In genomic region chr19:4012092-4012974, GRCh38 we compare ENCODE assay signal across 15 cellular contexts.
DNase-seq lines count a peak whose midpoint lies in the region; ATAC-seq, FAIRE-seq and TF ChIP-seq lines count a peak whose summit lies in the region.
"Had no signal": no experiment of that assay in that cellular context is flagged by ENCODE, and none has a peak within 500 bp of the region (broad histone marks: within the 10 kb centered on the region; RNA-seq: fewer than 3 reads in every experiment).

No MANE protein-coding gene starts in this region.

- H3K36me3 ChIP-seq in muscle layer of colon (ENCODE audit: insufficient read depth, low read length): peaks cover 17% of the 10 kb centered on the region

- no peak overlapping the region for H3K9ac ChIP-seq in muscle layer of colon (ENCODE audit: low read length)

- no peaks in the 10 kb centered on the region for H3K27me3 ChIP-seq in muscle layer of colon (ENCODE audit: control insufficient read depth in 1 of 2, insufficient read depth in 2 of 2, low read length in 2 of 2)
- H3K27me3 ChIP-seq: esophagus squamous epithelium, Peyer's patch had no signal

- no peak for TF ChIP-seq CTCF in D721Med (IDR thresholded peaks at IDR 0.05; ENCODE audit: insufficient read depth, missing control alignments)

- ATAC-seq in HG03469 (IDR thresholded peaks at IDR 0.05; ENCODE audit: unreplicated experiment) (no peak), HG02981 (IDR thresholded peaks at IDR 0.05; ENCODE audit: unreplicated experiment) (no peak)
- ATAC-seq: stimulated activated naive CD8-positive, alpha-beta T cell treated with anti-CD3 and anti-CD28 coated beads, Interleukin-15, amount 100 ng/mL, for 72 hours had no signal

- FAIRE-seq in D721Med (lab: Jason Lieb, UNC): no peak

- peak overlapping the region; percentile 94 for H3K27ac ChIP-seq in cingulate gyrus (ENCODE audit: low read depth, low read length)
- peak overlapping the region; percentile 64 for H3K27ac ChIP-seq in muscle layer of colon (ENCODE audit: low read depth, low read length)
- H3K27ac ChIP-seq: esophagus squamous epithelium had no signal

- H3K4me3 ChIP-seq in muscle layer of colon (ENCODE audit: low read depth in 1 of 2, low read length in 2 of 2): no peak overlapping the region
- H3K4me3 ChIP-seq: esophagus squamous epithelium, Peyer's patch had no signal

- DNase-seq in D721Med (ENCODE audit: insufficient read length, low spot score) (peak; percentile 25), NCI-H2107 (lab: John Stamatoyannopoulos, UW) (peak; percentile 71), Kasumi-1 (lab: John Stamatoyannopoulos, UW) (no peak), GOT3 (lab: John Stamatoyannopoulos, UW) (no peak)
- DNase-seq: activated CD4-positive, alpha-beta T cell treated with anti-CD3 and anti-CD28 coated beads, Interleukin-2, amount 50 U/mL, for 48 hours; activated effector memory CD4-positive, alpha-beta T cell treated with anti-CD3 and anti-CD28 coated beads, Interleukin-2, amount 50 U/mL, for 16 hours; EL; esophagus squamous epithelium; IMR-90; stimulated activated naive CD8-positive, alpha-beta T cell treated with anti-CD3 and anti-CD28 coated beads, Interleukin-15, amount 100 ng/mL, for 72 hours had no signal

- peaks cover 84% of the 10 kb centered on the region for H3K4me1 ChIP-seq in muscle layer of colon (ENCODE audit: insufficient read depth, low read length)

- H3K9me3 ChIP-seq in muscle layer of colon (ENCODE audit: low read length): no peaks in the 10 kb centered on the region
- H3K9me3 ChIP-seq: esophagus squamous epithelium, Peyer's patch had no signal

Comparison
In these comparisons a context has a peak if more than half of its experiments do, and no peak if none do; other contexts are left out.
1. DNase-seq: peak in D721Med (single experiment) and NCI-H2107 (single experiment); none in Kasumi-1 (0 of 2) and GOT3 (single experiment).